In the genomic region with DNA sequence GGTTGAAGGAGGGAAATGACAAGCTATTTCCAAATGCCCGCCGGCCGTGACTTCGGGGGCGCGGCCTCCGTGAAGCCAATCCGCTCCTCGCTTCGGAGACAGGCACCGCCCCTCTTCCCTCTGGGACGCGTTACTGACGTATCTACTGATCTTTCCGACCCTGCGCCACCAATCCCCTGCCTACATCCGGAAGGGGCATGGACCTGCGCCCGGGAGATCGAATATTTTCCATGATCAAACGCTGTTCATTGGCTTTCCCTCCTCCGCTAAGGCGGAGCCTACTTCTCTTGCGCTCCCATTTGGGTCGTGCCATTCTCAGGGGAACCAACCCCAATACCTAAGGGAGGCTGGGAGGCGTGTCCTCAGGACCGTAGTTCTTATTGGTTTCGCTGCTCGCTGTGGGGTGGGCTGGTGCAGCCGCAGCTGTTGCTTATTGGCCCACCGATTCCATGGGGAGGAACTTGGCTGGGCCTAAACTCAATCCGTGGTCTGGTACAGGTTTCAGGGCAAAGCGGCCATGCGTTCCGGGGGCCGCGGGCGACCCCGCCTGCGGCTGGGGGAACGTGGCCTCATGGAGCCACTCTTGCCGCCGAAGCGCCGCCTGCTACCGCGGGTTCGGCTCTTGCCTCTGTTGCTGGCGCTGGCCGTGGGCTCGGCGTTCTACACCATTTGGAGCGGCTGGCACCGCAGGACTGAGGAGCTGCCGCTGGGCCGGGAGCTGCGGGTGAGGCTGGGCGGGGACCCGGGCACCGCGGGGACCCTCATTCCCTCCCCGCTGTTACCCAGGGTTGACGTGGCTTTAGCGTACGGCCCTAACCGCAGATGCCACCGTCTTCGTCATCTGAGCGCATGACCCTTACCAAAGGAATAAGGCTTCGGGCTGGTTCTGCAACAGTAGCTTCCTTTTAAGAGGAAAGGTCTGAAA, we compare ENCODE assay signal across 8 cellular contexts. TPM values are rescaled to one million over a fixed set of nuclear protein-coding genes. Genes with fewer than 3 reads are reported as not detected.
A peak's percentile ranks its signal among the peaks of the same experiment; 100 is the strongest.
DNase-seq lines count a peak whose midpoint lies in the region; ATAC-seq and TF ChIP-seq lines count a peak whose summit lies in the region.

A gene (plus strand): TSS at position 480 of the 925 bp plus-strand sequence. CDS start 38 bp downstream, at position 518.

- H3K4me3 Mint-ChIP-seq in IgD-negative memory B cell = peak within 1 kb of the TSS; percentile 88 to 100 (median 98)

- H3K27me3 Mint-ChIP-seq in IgD-negative memory B cell = no peaks in the 10 kb centered on the region

- H3K27ac ChIP-seq in epithelial cell of prostate = peak within 1 kb of the TSS; percentile 86

- peaks cover 6 to 14% (median 12%) of the 10 kb centered on the region in 3 donors for H3K4me1 Mint-ChIP-seq in IgD-negative memory B cell

- H3K36me3 ChIP-seq in mucosa of descending colon (ENCODE audit: low read depth) = peaks cover 5% of the 10 kb centered on the region

- H3K9me3 ChIP-seq in mucosa of descending colon = no peaks in the 10 kb centered on the region

- H3K4me3 ChIP-seq in mucosa of descending colon = peak within 1 kb of the TSS; percentile 54

- H3K27ac Mint-ChIP-seq in IgD-negative memory B cell = peak within 1 kb of the TSS; percentile 89 to 98 (median 96)

- H3K4me1 ChIP-seq in mucosa of descending colon (ENCODE audit: low read depth) = peaks cover 16% of the 10 kb centered on the region

- intact Hi-C loops in mucosa of descending colon (cut with DNase I, micrococcal nuclease) = no loop called here

- H3K9me3 Mint-ChIP-seq in IgD-negative memory B cell = no peaks in the 10 kb centered on the region

- DNase-seq in DMS 273 treated with DMSO at 0.1 percent for 48 hours (lab: John Stamatoyannopoulos, UW) (peak; percentile 99), OCI-M2 (lab: John Stamatoyannopoulos, UW; ENCODE audit: unreplicated experiment) (peak; percentile 99), activated T-cell treated with anti-CD3 and anti-CD28 coated beads for 48 hours (ENCODE audit: low read depth) (peak; percentile 94), epithelial cell of prostate (ENCODE audit: low read depth, low spot score) (peak; percentile 99), mucosa of descending colon (peak; percentile 96 to 99 (median 97))
- peak; percentile 95 for DNase-seq in stimulated activated CD8-positive, alpha-beta memory T cell treated with anti-CD3 and anti-CD28 coated beads, Interleukin-4, amount 100 ng/mL, for 24 hours (ENCODE audit: low read depth)

- no peak for TF ChIP-seq CTCF in mucosa of descending colon (IDR thresholded peaks at IDR 0.05)

- ATAC-seq in GM21529 (IDR thresholded peaks at IDR 0.05; ENCODE audit: unreplicated experiment) (peak; percentile 85), mucosa of descending colon (peak; percentile 94)

- H3K36me3 Mint-ChIP-seq in IgD-negative memory B cell = peaks cover 3% of the 10 kb centered on the region

RNA-seq across cellular contexts. Expression of the gene that starts here (rescaled TPM):
- 2.7 TPM for polyA plus RNA-seq in IgD-negative memory B cell
- 1 to 10 TPM; 8.2 to 8.9 (median 8.3) TPM for total RNA-seq in mucosa of descending colon

Comparison
In these comparisons a context has a peak if more than half of its experiments do, and no peak if none do; other contexts are left out.
1. Peak in every context shown above with its lines: DNase-seq, ATAC-seq, H3K4me3 ChIP-seq and H3K27ac ChIP-seq.